In genomic region chr14:24605435-24606190, GRCh38 we compare ENCODE assay signal across 9 cellular contexts. TPM values are rescaled to one million over a fixed set of nuclear protein-coding genes. Genes with fewer than 3 reads are reported as not detected.
DNase-seq lines count a peak whose midpoint lies in the region; ATAC-seq and TF ChIP-seq lines count a peak whose summit lies in the region.
"Had no signal": no experiment of that assay in that cellular context is flagged by ENCODE, and none has a peak within 500 bp of the region (broad histone marks: within the 10 kb centered on the region; RNA-seq: fewer than 3 reads in every experiment).

No MANE protein-coding gene starts in this region.

- H3K36me3 Mint-ChIP-seq in T-helper 17 cell (ENCODE audit: low read depth) = no peaks in the 10 kb centered on the region

- H3K9ac ChIP-seq in liver (ENCODE audit: low read depth in 1 of 2, low read length in 2 of 2) = no peak overlapping the region

- peak overlapping the region; percentile 56 for H3K27ac Mint-ChIP-seq in T-helper 17 cell

- H3K4me1 Mint-ChIP-seq in T-helper 17 cell = peaks cover 11% of the 10 kb centered on the region

- H3K27me3 Mint-ChIP-seq in T-helper 17 cell = peaks cover 24% of the 10 kb centered on the region

- whole genome bisulfite sequencing in adrenal gland, 4 donors = 56 to 72% (median 69%) methylated on average over 3 of the region's 3 CpGs
- 66% methylated on average over 3 of the region's 3 CpGs for WGBS in liver

- H3K4me3 Mint-ChIP-seq in T-helper 17 cell = peak overlapping the region; percentile 15

- peak; percentile 71 for DNase-seq in D341Med (ENCODE audit: low spot score)
- DNase-seq in T-helper 17 cell = peak in 2 of 3 donors; percentile 18 to 53
- peak in 4 of 7 donors; percentile 12 to 41 (median 22) for DNase-seq in adrenal gland
- peak; percentile 54 to 64 for DNase-seq in stimulated activated CD8-positive, alpha-beta memory T cell treated with anti-CD3 and anti-CD28 coated beads, Interleukin-7, amount 100 ng/mL, for 4 hours (ENCODE audit: low read depth in 2 of 2)
- no peak for DNase-seq in globus pallidus (ENCODE audit: low spot score)

- ATAC-seq in GM19438 (IDR thresholded peaks at IDR 0.05; ENCODE audit: low read depth, unreplicated experiment) (peak; percentile 89), HG03460 (IDR thresholded peaks at IDR 0.05; ENCODE audit: unreplicated experiment) (peak; percentile 85), T-helper 17 cell (peak; percentile 88)

- H3K27me3 ChIP-seq in adrenal gland = no peaks in the 10 kb centered on the region
- H3K27me3 ChIP-seq in liver (ENCODE audit: control insufficient read depth in 4 of 4, insufficient read depth in 4 of 4, low read length in 3 of 4) = peaks cover 0 to 2% (median 0%) of the 10 kb centered on the region in 4 donors
- H3K27me3 ChIP-seq: SJSA1 had no signal

- no peaks in the 10 kb centered on the region for H3K4me1 ChIP-seq in adrenal gland (replicated peaks in 1 of 2)
- H3K4me1 ChIP-seq in liver (ENCODE audit: control insufficient read depth in 4 of 4, insufficient read depth in 4 of 4, low read length in 3 of 4) = no peaks in the 10 kb centered on the region
- H3K4me1 ChIP-seq: SJSA1 had no signal

- intact Hi-C loops in adrenal gland (cut with DNase I) = no loop called here

- H3K9me3 ChIP-seq in T-helper 17 cell (ENCODE audit: control insufficient read depth, low read length, poor library complexity, severe bottlenecking) (no peaks in the 10 kb centered on the region), adrenal gland (replicated peaks in 1 of 3) (no peaks in the 10 kb centered on the region), liver (ENCODE audit: control insufficient read depth in 4 of 4, low read length in 3 of 4) (no peaks in the 10 kb centered on the region)
- H3K9me3 ChIP-seq: SJSA1 had no signal

- H3K36me3 ChIP-seq in adrenal gland (replicated peaks in 1 of 2) = no peaks in the 10 kb centered on the region
- no peaks in the 10 kb centered on the region for H3K36me3 ChIP-seq in liver (ENCODE audit: control insufficient read depth in 4 of 4, insufficient read depth in 3 of 4, low read depth in 1 of 4, low read length in 3 of 4)
- H3K36me3 ChIP-seq: SJSA1 had no signal

- peak in 5 of 6 experiments; percentile 18 to 46 (median 38) for TF ChIP-seq CTCF in adrenal gland (IDR thresholded peaks at IDR 0.05)
- TF ChIP-seq CTCF in liver (IDR thresholded peaks at IDR 0.05; ENCODE audit: low read depth, low read length, missing input control) = peak; percentile 50

- H3K4me3 ChIP-seq in adrenal gland (no peak overlapping the region), liver (ENCODE audit: low read depth in 1 of 3, low read length in 3 of 3) (no peak overlapping the region)
- H3K4me3 ChIP-seq: SJSA1 had no signal

- TF ChIP-seq POLR2A in adrenal gland (IDR thresholded peaks at IDR 0.05) = no peak

- peak; percentile 47 to 55 for TF ChIP-seq RAD21 in liver (IDR thresholded peaks at IDR 0.05)

- H3K27ac ChIP-seq in adrenal gland = no peak overlapping the region
- no peak overlapping the region for H3K27ac ChIP-seq in liver (ENCODE audit: low read depth in 1 of 2, low read length in 2 of 2)
- H3K27ac ChIP-seq: SJSA1 had no signal

TF ChIP-seq in liver, 16 proteins besides CTCF, POLR2A, EP300 and RAD21:
- no peak for TF ChIP-seq TAF1 (conservative IDR thresholded peaks at IDR 0.05)
TF ChIP-seq in liver: peak in this region for 0.

RNA-seq across cellular contexts. Expression of gene GZMH, which starts 3.9 kb away (rescaled TPM):
- total RNA-seq in T-helper 17 cell = 1 to 10 TPM in 1 of 2 donors, not detected in 1; 2.0 TPM
- 1 to 10 TPM in 3 of 8 donors, under 1 TPM in 2, not detected in 3; 0.48 to 5.1 (median 1.0) TPM for total RNA-seq in adrenal gland
- 1 to 10 TPM; 1.1 to 6.5 (median 2.7) TPM for polyA plus RNA-seq in adrenal gland
- total RNA-seq in liver = under 1 TPM; 0.28 to 0.75 TPM
- polyA plus RNA-seq in liver = 1 to 10 TPM in 1 of 2 donors, under 1 TPM in 1; 0.35 to 1.6 TPM
- total RNA-seq: SJSA1 had no signal

RNA-seq across cellular contexts. Expression of gene GZMB, which starts 28.4 kb away (rescaled TPM):
- total RNA-seq in T-helper 17 cell (under 1 TPM in 1 of 2 donors, not detected in 1; 0.82 TPM), adrenal gland (1 to 10 TPM in 4 of 8 donors, under 1 TPM in 2, not detected in 2; 0.56 to 2.9 (median 1.5) TPM), liver (under 1 TPM; 0.17 to 0.79 TPM)
- polyA plus RNA-seq in adrenal gland (1 to 10 TPM; 1.2 to 5.6 (median 2.1) TPM), liver (1 to 10 TPM in 1 of 2 donors, under 1 TPM in 1; 0.46 to 1.9 TPM)

RNA-seq across cellular contexts. Expression of gene CTSG, which starts 29.6 kb away (rescaled TPM):
- total RNA-seq in T-helper 17 cell = not detected
- total RNA-seq in adrenal gland = under 1 TPM in 3 of 8 donors, not detected in 5; 0.32 to 0.55 (median 0.39) TPM
- polyA plus RNA-seq in adrenal gland = under 1 TPM in 1 of 3 donors, not detected in 2; 0.13 TPM
- total RNA-seq in liver = 10 to 100 TPM in 1 of 2 donors, not detected in 1; 32.5 TPM
- polyA plus RNA-seq in liver = 1 to 10 TPM in 1 of 2 donors, under 1 TPM in 1; 0.24 to 1.9 TPM
- total RNA-seq: SJSA1 had no signal
